Comparison of ENCODE assay signal across 1 cellular context in genomic region chr19:7680606-7681335, GRCh38.
A peak's percentile ranks its signal among the peaks of the same experiment; 100 is the strongest.
TF ChIP-seq lines count a peak whose summit lies in the region.

Gene TRAPPC5, plus strand, starts transcription at chr19:7680833. Its CDS starts 1,421 bp downstream, at chr19:7682254.

TF ChIP-seq in GM12878, 131 proteins besides CTCF, POLR2A, EP300 and RAD21 (continued from another document):
- peak; percentile 98 for TF ChIP-seq E4F1 (IDR thresholded peaks at IDR 0.05; ENCODE audit: borderline replicate concordance, partially characterized antibody)
- peak; percentile 85; the same call in 1 of the 2 replicates for TF ChIP-seq ATF3 (IDR thresholded peaks at IDR 0.05; ENCODE audit: borderline replicate concordance, extremely low read depth, low read depth, low read length)
- no peak for TF ChIP-seq RAD51 (IDR thresholded peaks at IDR 0.05)
- peak; percentile 45 for TF ChIP-seq MEF2B (IDR thresholded peaks at IDR 0.05; ENCODE audit: partially characterized antibody, poor library complexity, severe bottlenecking)
- TF ChIP-seq EGR1 (IDR thresholded peaks at IDR 0.05; ENCODE audit: borderline replicate concordance in 1 of 2, low read depth in 2 of 2, low read length in 2 of 2): peak in 1 of 2 experiments; percentile 95; a peak in 2 of 3 replicates
- 0 out of 2 replicates have a peak, but pooled peaks have one; percentile 41 for TF ChIP-seq CREB1 (IDR thresholded peaks at IDR 0.05; ENCODE audit: low read depth)
- peak; percentile 77 for TF ChIP-seq RELA (IDR thresholded peaks at IDR 0.05; ENCODE audit: borderline replicate concordance, partially characterized antibody)
- TF ChIP-seq BACH1 (IDR thresholded peaks at IDR 0.05; ENCODE audit: borderline replicate concordance): peak; percentile 98
- peak; percentile 70 for TF ChIP-seq KLF5 (IDR thresholded peaks at IDR 0.05; ENCODE audit: partially characterized antibody)
- peak; percentile 57 for TF ChIP-seq RUNX3 (IDR thresholded peaks at IDR 0.05; ENCODE audit: low read length)
- TF ChIP-seq SIN3A (IDR thresholded peaks at IDR 0.05; ENCODE audit: low read depth, low read length): 0 out of 2 replicates have a peak, but pooled peaks have one; percentile 32
TF ChIP-seq in GM12878: peak in this region for 39.
